ENCODE assay signal across 1 cellular context in the genomic region with DNA sequence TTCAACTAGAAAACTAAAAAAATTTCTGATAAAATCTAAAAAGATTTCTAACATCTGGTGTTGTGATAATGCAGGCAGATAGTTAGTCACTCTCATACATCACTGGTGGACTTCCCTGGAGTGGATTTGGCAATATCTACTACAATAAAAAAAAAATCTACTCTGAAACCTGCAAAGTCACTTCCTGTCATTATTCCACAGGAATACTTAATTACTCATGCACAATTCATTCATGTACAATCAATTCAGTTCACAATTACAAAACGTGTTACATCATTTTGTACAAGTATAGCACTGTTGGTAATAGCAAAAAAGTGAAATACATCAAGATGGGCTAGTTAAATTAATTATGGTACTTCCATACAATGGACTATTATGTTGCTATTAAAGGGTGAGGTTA.
TF ChIP-seq lines count a peak whose summit lies in the region.

No MANE protein-coding gene starts in this region.

TF ChIP-seq in GM12878, 131 proteins besides CTCF, POLR2A, EP300 and RAD21 (continued from another document):
- 0 out of 2 replicates have a peak, but pooled peaks have one; percentile 15 for TF ChIP-seq JUNB (IDR thresholded peaks at IDR 0.05)
